Comparison of ENCODE assay signal across 22 cellular contexts in genomic region chr6:87244380-87244779, GRCh38.
DNase-seq lines count a peak whose midpoint lies in the region; ATAC-seq and TF ChIP-seq lines count a peak whose summit lies in the region.
"Had no signal": no experiment of that assay in that cellular context is flagged by ENCODE, and none has a peak within 500 bp of the region (broad histone marks: within the 10 kb centered on the region; RNA-seq: fewer than 3 reads in every experiment).

No MANE protein-coding gene starts in this region.

- H3K4me1 Mint-ChIP-seq in T-helper 17 cell (peaks cover 2% of the 10 kb centered on the region), endothelial cell (ENCODE audit: unreplicated experiment) (no peaks in the 10 kb centered on the region)
- H3K4me1 Mint-ChIP-seq: CD14-positive monocyte had no signal

- H2BK12ac ChIP-seq in mesenchymal stem cell (ENCODE audit: low read length in 2 of 2) = no peak overlapping the region

- peaks cover 2% of the 10 kb centered on the region for H3K36me3 Mint-ChIP-seq in T-helper 17 cell (ENCODE audit: low read depth)
- H3K36me3 Mint-ChIP-seq in endothelial cell (ENCODE audit: low read depth, unreplicated experiment) = peaks cover 4% of the 10 kb centered on the region

- H3K4ac ChIP-seq in mesenchymal stem cell (ENCODE audit: low read depth in 1 of 2, low read length in 2 of 2) = no peak overlapping the region

- DNase-seq in COLO829 (ENCODE audit: low spot score) = peak; percentile 2
- DNase-seq in T-helper 17 cell = no peak
- no peak for DNase-seq in endothelial cell (ENCODE audit: low spot score)
- DNase-seq in mesenchymal stem cell = peak; percentile 6
- DNase-seq in SJCRH30 = no peak
- DNase-seq in dermis blood vessel endothelial cell = no peak
- no peak for DNase-seq in cerebellar cortex (ENCODE audit: low spot score)
- DNase-seq: COR-L47, DMS153, EL, H9, NCI-H1048, NCI-H1436 treated with DMSO at 0.1 percent for 48 hours, NCI-H2029 treated with DMSO at 0.1 percent for 48 hours, NCI-H2171 treated with DMSO at 0.1 percent for 48 hours, NCI-H510A, NCI-H774, RPMI8226, SIG-M5 had no signal

- no peak overlapping the region for H3K4me3 ChIP-seq in mesenchymal stem cell (ENCODE audit: insufficient read depth in 1 of 2, low read depth in 1 of 2, low read length in 2 of 2)
- H3K4me3 ChIP-seq in SJCRH30 = no peak overlapping the region
- H3K4me3 ChIP-seq: A549 had no signal

- no peak overlapping the region for H2AFZ ChIP-seq in mesenchymal stem cell (ENCODE audit: low read depth, low read length)

- H2BK120ac ChIP-seq in mesenchymal stem cell (ENCODE audit: low read depth, low read length) = no peak overlapping the region

- no peak overlapping the region for H3K27ac ChIP-seq in mesenchymal stem cell (ENCODE audit: low read length, poor library complexity, severe bottlenecking)
- no peak overlapping the region for H3K27ac ChIP-seq in SJCRH30
- H3K27ac ChIP-seq: A549 had no signal

- H3K27me3 ChIP-seq in mesenchymal stem cell (ENCODE audit: control insufficient read depth in 1 of 2, insufficient read depth in 1 of 2, low read length in 2 of 2) = no peaks in the 10 kb centered on the region
- H3K27me3 ChIP-seq in SJCRH30 = no peaks in the 10 kb centered on the region

- no peak overlapping the region for H2BK5ac ChIP-seq in mesenchymal stem cell (ENCODE audit: low read depth, low read length, poor library complexity, severe bottlenecking)

- ATAC-seq in T-helper 17 cell (no peak), GM18873 (IDR thresholded peaks at IDR 0.05; ENCODE audit: low FRiP score, unreplicated experiment) (no peak)
- ATAC-seq: A549 had no signal

- H3K9ac ChIP-seq in mesenchymal stem cell (ENCODE audit: low read length) = no peak overlapping the region

- no peak overlapping the region for H4K91ac ChIP-seq in mesenchymal stem cell (ENCODE audit: low read length)

- H2AK5ac ChIP-seq in mesenchymal stem cell (ENCODE audit: low read length, severe bottlenecking) = no peak overlapping the region

- no peak overlapping the region for H3K4me3 Mint-ChIP-seq in T-helper 17 cell
- no peak overlapping the region for H3K4me3 Mint-ChIP-seq in endothelial cell (ENCODE audit: unreplicated experiment)
- H3K4me3 Mint-ChIP-seq: CD14-positive monocyte, H9 had no signal

- H3K14ac ChIP-seq in mesenchymal stem cell (ENCODE audit: low read length in 2 of 2) = no peak overlapping the region

- peaks cover 23% of the 10 kb centered on the region for H3K79me1 ChIP-seq in mesenchymal stem cell (replicated peaks; ENCODE audit: low read length, poor library complexity, severe bottlenecking)

- TF ChIP-seq CTCF in endothelial cell (IDR thresholded peaks at IDR 0.05; ENCODE audit: unreplicated experiment) = no peak

- peaks cover 28 to 70% of the 10 kb centered on the region in 2 experiments for H3K36me3 ChIP-seq in mesenchymal stem cell (ENCODE audit: control insufficient read depth in 1 of 2, insufficient read depth in 2 of 2, low read depth in 1 of 2, low read length in 2 of 2)
- H3K36me3 ChIP-seq in SJCRH30 = peaks cover 46% of the 10 kb centered on the region

- H3K4me2 ChIP-seq in mesenchymal stem cell (ENCODE audit: low read length, poor library complexity, severe bottlenecking) = no peak overlapping the region
- H3K4me2 ChIP-seq: A549 had no signal

- H3K9me3 ChIP-seq in T-helper 17 cell (ENCODE audit: control insufficient read depth, low read length, poor library complexity, severe bottlenecking) (no peaks in the 10 kb centered on the region), mesenchymal stem cell (ENCODE audit: control insufficient read depth, low read length) (no peaks in the 10 kb centered on the region), SJCRH30 (replicated peaks) (no peaks in the 10 kb centered on the region)
- H3K9me3 ChIP-seq: A549 had no signal

- no peak overlapping the region for H4K8ac ChIP-seq in mesenchymal stem cell (ENCODE audit: low read length)

- peaks cover 4% of the 10 kb centered on the region for H3K4me1 ChIP-seq in mesenchymal stem cell (ENCODE audit: control insufficient read depth, insufficient read depth, low read depth, low read length)
- H3K4me1 ChIP-seq in SJCRH30 = no peaks in the 10 kb centered on the region
- H3K4me1 ChIP-seq: A549 had no signal

- H3K23ac ChIP-seq in mesenchymal stem cell (ENCODE audit: low read length in 2 of 2) = no peak overlapping the region

- no peak overlapping the region for H3K18ac ChIP-seq in mesenchymal stem cell (ENCODE audit: low read depth in 1 of 2, low read length in 2 of 2)

- no peak overlapping the region for H2BK15ac ChIP-seq in mesenchymal stem cell (ENCODE audit: low read depth, poor library complexity, severe bottlenecking)

- H3K9me3 Mint-ChIP-seq in endothelial cell (ENCODE audit: unreplicated experiment) = no peaks in the 10 kb centered on the region
- H3K9me3 Mint-ChIP-seq: CD14-positive monocyte had no signal

- H3K27me3 Mint-ChIP-seq in T-helper 17 cell = no peaks in the 10 kb centered on the region
- no peaks in the 10 kb centered on the region for H3K27me3 Mint-ChIP-seq in endothelial cell (ENCODE audit: unreplicated experiment)

- H3K27ac Mint-ChIP-seq in T-helper 17 cell (peak overlapping the region; percentile 37), endothelial cell (ENCODE audit: unreplicated experiment) (peak overlapping the region; percentile 5)
- H3K27ac Mint-ChIP-seq: CD14-positive monocyte had no signal

Comparison
In these comparisons a context has a peak if more than half of its experiments do, and no peak if none do; other contexts are left out.
1. DNase-seq: peak in COLO829 (single experiment) and mesenchymal stem cell (single experiment); none in T-helper 17 cell (0 of 3), endothelial cell (single experiment), SJCRH30 (0 of 2), dermis blood vessel endothelial cell (single experiment) and cerebellar cortex (single experiment).